Comparison of ENCODE assay signal across 1 cellular context in genomic region chr19:55777528-55777927, GRCh38.
TF ChIP-seq lines count a peak whose summit lies in the region.

No MANE protein-coding gene starts in this region.

TF ChIP-seq in GM12878, 131 proteins besides CTCF, POLR2A, EP300 and RAD21:
- TF ChIP-seq ZNF274 (IDR thresholded peaks at IDR 0.05; ENCODE audit: insufficient read depth, insufficient read length): no peak
- no peak for TF ChIP-seq KAT2A (conservative IDR thresholded peaks at IDR 0.05; ENCODE audit: control insufficient read depth, low read depth, low read length)
- no peak for TF ChIP-seq HDAC6 (IDR thresholded peaks at IDR 0.05; ENCODE audit: unreplicated experiment)
- TF ChIP-seq ATF7 (IDR thresholded peaks at IDR 0.05; ENCODE audit: low read depth): no peak
- TF ChIP-seq BHLHE40 (IDR thresholded peaks at IDR 0.05; ENCODE audit: borderline replicate concordance in 1 of 2, low read depth in 2 of 2, low read length in 1 of 2): no peak
- TF ChIP-seq NRF1 (conservative IDR thresholded peaks at IDR 0.05; ENCODE audit: low read depth, low read length): no peak
- TF ChIP-seq CEBPZ (IDR thresholded peaks at IDR 0.05; ENCODE audit: low read depth, low read length): no peak
- no peak for TF ChIP-seq GABPA (IDR thresholded peaks at IDR 0.05; ENCODE audit: low read depth)
- no peak for TF ChIP-seq ZBTB40 (IDR thresholded peaks at IDR 0.05; ENCODE audit: borderline replicate concordance)
- TF ChIP-seq ZZZ3 (IDR thresholded peaks at IDR 0.05; ENCODE audit: control insufficient read depth, insufficient read length, low read depth): no peak
- no peak for TF ChIP-seq ZNF592 (IDR thresholded peaks at IDR 0.05)
- no peak for TF ChIP-seq NKRF (conservative IDR thresholded peaks at IDR 0.05)
- no peak for TF ChIP-seq USF1 (IDR thresholded peaks at IDR 0.05; ENCODE audit: borderline replicate concordance, extremely low read length, insufficient read depth, low read depth, low read length)
- TF ChIP-seq SREBF1 (IDR thresholded peaks at IDR 0.05; ENCODE audit: low read length): no peak
- no peak for TF ChIP-seq ZBTB33 (IDR thresholded peaks at IDR 0.05)
- no peak for TF ChIP-seq POU2F2 (IDR thresholded peaks at IDR 0.05; ENCODE audit: borderline replicate concordance, low read depth, low read length)
- TF ChIP-seq SMARCA5 (IDR thresholded peaks at IDR 0.05): no peak
- no peak for TF ChIP-seq CREB1 (IDR thresholded peaks at IDR 0.05; ENCODE audit: low read depth)
